In the genomic region with DNA sequence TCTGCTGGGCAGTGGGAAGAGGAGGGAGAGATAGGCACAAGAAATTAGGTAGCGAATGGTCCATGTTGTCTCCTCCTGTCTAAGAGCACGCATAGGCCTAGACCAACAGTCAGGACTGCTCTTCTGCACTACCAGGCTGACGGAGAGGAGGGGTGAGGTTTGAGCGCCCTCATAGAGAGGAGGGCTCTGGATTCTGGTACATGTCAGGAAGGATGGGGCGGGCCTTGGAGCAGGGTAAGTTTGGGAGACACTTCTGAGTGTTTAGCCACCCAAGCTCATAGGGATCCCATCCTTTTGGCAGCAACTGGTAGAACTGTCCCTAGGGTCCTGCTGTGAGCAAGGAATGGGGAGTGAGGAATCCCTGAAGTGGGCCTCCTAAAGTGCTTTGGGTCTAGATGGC, we compare ENCODE assay signal across 20 cellular contexts.
"Had no signal": no experiment of that assay in that cellular context is flagged by ENCODE, and none has a peak within 500 bp of the region (broad histone marks: within the 10 kb centered on the region; RNA-seq: fewer than 3 reads in every experiment).

No MANE protein-coding gene starts in this region.

- H3K27me3 Mint-ChIP-seq: dendritic cell treated with granulocyte-macrophage colony-stimulating factor and Interleukin-4, amounts not matched to agents 40 ng/mL and 50 ng/mL, for 4 days; memory B cell; naive thymus-derived CD4-positive, alpha-beta T cell had no signal

- H3K27ac Mint-ChIP-seq: dendritic cell treated with granulocyte-macrophage colony-stimulating factor and Interleukin-4, amounts not matched to agents 40 ng/mL and 50 ng/mL, for 4 days; memory B cell had no signal

- H3K4me1 Mint-ChIP-seq: memory B cell; naive thymus-derived CD4-positive, alpha-beta T cell had no signal

- DNase-seq: effector CD8-positive, alpha-beta T cell; erythroblast; esophagus squamous epithelium; foreskin fibroblast; foreskin melanocyte; gastrocnemius medialis; glutamatergic neuron; head of caudate nucleus; heart right ventricle; hippocampal formation; left cardiac atrium; left lung; left ventricle myocardium superior; mammary epithelial cell; mesendoderm; midbrain; naive thymus-derived CD4-positive, alpha-beta T cell had no signal

- ATAC-seq: esophagus mucosa; gastrocnemius medialis; heart right ventricle; left cardiac atrium; left lung; left ventricle myocardium superior; naive thymus-derived CD4-positive, alpha-beta T cell had no signal

- H3K4me3 Mint-ChIP-seq: dendritic cell treated with granulocyte-macrophage colony-stimulating factor and Interleukin-4, amounts not matched to agents 40 ng/mL and 50 ng/mL, for 4 days; memory B cell; naive thymus-derived CD4-positive, alpha-beta T cell had no signal

- H3K9me3 Mint-ChIP-seq: dendritic cell treated with granulocyte-macrophage colony-stimulating factor and Interleukin-4, amounts not matched to agents 40 ng/mL and 50 ng/mL, for 4 days; memory B cell; naive thymus-derived CD4-positive, alpha-beta T cell had no signal
